ENCODE assay signal across 23 cellular contexts in the genomic region with DNA sequence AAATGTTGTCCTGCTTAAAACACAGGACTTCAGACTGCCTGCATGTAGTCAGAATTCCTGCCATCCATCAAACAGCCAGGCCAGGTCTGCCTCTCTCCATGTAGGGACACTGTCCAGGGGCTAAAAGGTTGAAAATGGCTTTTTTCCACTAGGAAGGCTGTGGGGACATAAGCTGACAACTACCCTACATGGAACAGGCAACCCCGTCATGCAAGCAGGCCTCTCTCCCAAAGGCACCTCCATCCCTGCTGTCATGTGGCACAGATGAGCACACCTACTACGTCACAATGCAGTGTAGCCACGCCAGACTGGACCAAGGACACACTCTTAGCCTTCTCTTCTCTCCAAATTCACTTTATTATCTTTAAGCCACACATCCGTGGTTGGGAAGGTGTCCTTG. TPM values are rescaled to one million over a fixed set of nuclear protein-coding genes. Genes with fewer than 3 reads are reported as not detected.
DNase-seq lines count a peak whose midpoint lies in the region; ATAC-seq, FAIRE-seq and TF ChIP-seq lines count a peak whose summit lies in the region.
"Had no signal": no experiment of that assay in that cellular context is flagged by ENCODE, and none has a peak within 500 bp of the region (broad histone marks: within the 10 kb centered on the region; RNA-seq: fewer than 3 reads in every experiment).

No MANE protein-coding gene starts in this region.

- H3K27ac ChIP-seq in neutrophil (peak overlapping the region; percentile 7), uterus (peak overlapping the region; percentile 8 to 70)
- H3K27ac ChIP-seq: 22Rv1, left lung, RWPE1 had no signal

- TF ChIP-seq POLR2A in uterus (IDR thresholded peaks at IDR 0.05), result no peak

- intact Hi-C loops in left cardiac atrium (cut with DNase I) (no loop called here), uterus (cut with DNase I; ENCODE audit: low total_unique reads) (no loop called here)

- peak; percentile 47 for DNase-seq in activated CD8-positive, alpha-beta memory T cell treated with anti-CD3 and anti-CD28 coated beads for 24 hours
- no peak for DNase-seq in activated CD8-positive, alpha-beta memory T cell treated with anti-CD3 and anti-CD28 coated beads, Interleukin-2, amount 50 U/mL, for 48 hours
- DNase-seq in left cardiac atrium, result no peak
- no peak for DNase-seq in uterus
- DNase-seq in HTR-8/SVneo (ENCODE audit: insufficient read length, low spot score), result no peak
- no peak for DNase-seq in activated gamma-delta T cell treated with Interleukin-2 at 50 U/mL for 16 hours
- DNase-seq: activated CD4-positive, CD25-positive, alpha-beta regulatory T cell treated with anti-CD3 and anti-CD28 coated beads, Interleukin-2, amount 50 U/mL, for 72 hours; activated T-cell treated with anti-CD3 and anti-CD28 coated beads, Interleukin-2, amount 50 U/mL, for 72 hours; AML-193; CD8-positive, alpha-beta memory T cell; glutamatergic neuron; left lung; NCI-H524; stimulated activated CD4-positive, alpha-beta T cell treated with anti-CD3 and anti-CD28 coated beads, Interleukin-1b, Interleukin-23, amount 100 ng/mL, for 48 hours; stimulated activated naive B cell treated with anti-CD40 and anti-IgM and Interleukin-4, amounts not matched to agents 10 μg/mL and 1 μg/mL and 100 μg/mL, for 72 hours; T-helper 9 cell had no signal

- H3K27me3 ChIP-seq in neutrophil, result no peaks in the 10 kb centered on the region
- no peaks in the 10 kb centered on the region for H3K27me3 ChIP-seq in uterus
- H3K27me3 ChIP-seq: left lung, tibial nerve had no signal

- FAIRE-seq in HTR-8/SVneo (lab: Jason Lieb, UNC), result no peak
- FAIRE-seq: astrocyte had no signal

- H3K9me3 ChIP-seq in neutrophil, result no peaks in the 10 kb centered on the region
- no peaks in the 10 kb centered on the region for H3K9me3 ChIP-seq in uterus
- H3K9me3 ChIP-seq: left lung, tibial nerve had no signal

- peaks cover 4% of the 10 kb centered on the region for H3K36me3 ChIP-seq in neutrophil
- H3K36me3 ChIP-seq in uterus, result no peaks in the 10 kb centered on the region
- H3K36me3 ChIP-seq: left lung, tibial nerve had no signal

- ATAC-seq in left cardiac atrium (peak; percentile 16 to 34), HG03139 (IDR thresholded peaks at IDR 0.05; ENCODE audit: unreplicated experiment) (no peak)
- ATAC-seq: activated T-cell treated with anti-CD3 and anti-CD28 coated beads, Interleukin-2, amount 50 U/mL, for 72 hours; HCT116; left lung; stimulated activated naive B cell treated with anti-CD40 and anti-IgM and Interleukin-4, amounts not matched to agents 10 μg/mL and 1 μg/mL and 100 μg/mL, for 72 hours had no signal

- TF ChIP-seq CTCF in neutrophil (IDR thresholded peaks at IDR 0.05) (no peak), uterus (IDR thresholded peaks at IDR 0.05) (no peak)

- H3K4me3 ChIP-seq in neutrophil (ENCODE audit: low read depth in 1 of 2, low read length in 1 of 2) (no peak overlapping the region), uterus (no peak overlapping the region)
- H3K4me3 ChIP-seq: left lung, tibial nerve had no signal

- H3K4me1 ChIP-seq in neutrophil (ENCODE audit: control insufficient read depth in 1 of 2, insufficient read depth in 1 of 2, low read depth in 1 of 2, low read length in 1 of 2), result peaks cover 30 to 36% of the 10 kb centered on the region in 2 experiments
- peaks cover 6 to 12% of the 10 kb centered on the region in 2 donors for H3K4me1 ChIP-seq in uterus

RNA-seq across cellular contexts. Expression of gene LATS2, which starts 40.8 kb away (rescaled TPM):
- total RNA-seq in left cardiac atrium (10 to 100 TPM; 19.3 to 30.9 TPM), uterus (10 to 100 TPM in 3 of 4 donors, 1 to 10 TPM in 1; 8.5 to 32.5 (median 12.6) TPM)
